In the genomic region with DNA sequence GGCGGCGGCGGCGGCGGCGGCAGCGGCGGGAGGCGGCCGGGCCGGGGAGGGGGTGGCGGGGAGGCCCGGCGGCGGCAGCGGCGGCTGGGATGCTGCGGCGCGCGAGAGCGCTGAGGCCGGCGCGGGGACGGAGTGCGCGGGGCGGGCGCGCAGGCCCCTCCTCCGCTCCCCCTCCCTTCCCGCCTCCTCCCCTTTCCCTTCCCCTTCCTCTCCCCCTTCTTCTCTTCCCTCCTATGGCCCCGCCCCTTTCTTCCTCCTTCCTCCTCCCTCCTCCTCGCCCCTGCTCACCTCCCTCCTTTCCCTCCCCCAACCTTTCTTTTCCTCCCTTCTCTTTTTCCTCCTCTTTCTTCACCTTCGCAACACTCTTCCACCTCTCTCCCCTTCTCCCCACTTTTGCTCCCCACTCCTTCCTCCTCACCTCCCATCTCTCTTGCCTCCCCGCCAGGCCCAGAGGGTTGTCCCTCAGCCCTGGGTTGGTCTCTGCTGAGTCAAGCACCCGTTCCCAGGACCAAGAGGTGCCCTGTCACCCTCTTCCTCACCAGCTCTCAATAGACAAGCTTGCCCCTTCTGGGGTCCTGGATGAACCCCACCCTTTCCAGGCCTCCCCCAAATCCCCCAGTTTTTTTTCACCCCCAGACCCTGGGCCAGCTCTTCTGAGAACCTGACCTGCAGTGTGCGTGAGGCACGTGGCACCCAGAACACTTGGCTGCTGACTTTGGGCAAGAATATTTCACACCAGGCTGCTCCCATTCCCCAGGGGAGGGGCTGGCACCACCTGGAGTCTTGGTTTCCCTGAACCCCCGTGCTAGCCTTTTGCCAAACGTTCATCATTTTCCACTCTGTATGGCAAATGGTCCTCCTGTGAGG, we compare ENCODE assay signal across 8 cellular contexts. TPM values are rescaled to one million over a fixed set of nuclear protein-coding genes. Genes with fewer than 3 reads are reported as not detected.
A peak's percentile ranks its signal among the peaks of the same experiment; 100 is the strongest.
DNase-seq lines count a peak whose midpoint lies in the region; ATAC-seq and TF ChIP-seq lines count a peak whose summit lies in the region.

A gene with protein sequence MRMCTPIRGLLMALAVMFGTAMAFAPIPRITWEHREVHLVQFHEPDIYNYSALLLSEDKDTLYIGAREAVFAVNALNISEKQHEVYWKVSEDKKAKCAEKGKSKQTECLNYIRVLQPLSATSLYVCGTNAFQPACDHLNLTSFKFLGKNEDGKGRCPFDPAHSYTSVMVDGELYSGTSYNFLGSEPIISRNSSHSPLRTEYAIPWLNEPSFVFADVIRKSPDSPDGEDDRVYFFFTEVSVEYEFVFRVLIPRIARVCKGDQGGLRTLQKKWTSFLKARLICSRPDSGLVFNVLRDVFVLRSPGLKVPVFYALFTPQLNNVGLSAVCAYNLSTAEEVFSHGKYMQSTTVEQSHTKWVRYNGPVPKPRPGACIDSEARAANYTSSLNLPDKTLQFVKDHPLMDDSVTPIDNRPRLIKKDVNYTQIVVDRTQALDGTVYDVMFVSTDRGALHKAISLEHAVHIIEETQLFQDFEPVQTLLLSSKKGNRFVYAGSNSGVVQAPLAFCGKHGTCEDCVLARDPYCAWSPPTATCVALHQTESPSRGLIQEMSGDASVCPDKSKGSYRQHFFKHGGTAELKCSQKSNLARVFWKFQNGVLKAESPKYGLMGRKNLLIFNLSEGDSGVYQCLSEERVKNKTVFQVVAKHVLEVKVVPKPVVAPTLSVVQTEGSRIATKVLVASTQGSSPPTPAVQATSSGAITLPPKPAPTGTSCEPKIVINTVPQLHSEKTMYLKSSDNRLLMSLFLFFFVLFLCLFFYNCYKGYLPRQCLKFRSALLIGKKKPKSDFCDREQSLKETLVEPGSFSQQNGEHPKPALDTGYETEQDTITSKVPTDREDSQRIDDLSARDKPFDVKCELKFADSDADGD (minus strand): TSS at position 136 of the 867 bp plus-strand sequence. CDS start 92,657 bp downstream, outside the sequence.

- peaks cover 3% of the 10 kb centered on the region for H3K79me2 ChIP-seq in mesendoderm (ENCODE audit: control insufficient read depth, insufficient read depth, low read length)

- H3K4ac ChIP-seq in mesendoderm (ENCODE audit: low read depth, low read length) = peak within 1 kb of the TSS; percentile 18

- H3K36me3 Mint-ChIP-seq in endodermal cell (ENCODE audit: low read depth) = no peaks in the 10 kb centered on the region

- peak; percentile 43 for ATAC-seq in HG02610 (IDR thresholded peaks at IDR 0.05; ENCODE audit: unreplicated experiment)

- peak within 1 kb of the TSS; percentile 42 for H3K18ac ChIP-seq in mesendoderm (ENCODE audit: low read length)

- H3K9me3 ChIP-seq in endodermal cell (ENCODE audit: control insufficient read depth, low read length) = no peaks in the 10 kb centered on the region

- peaks cover 4% of the 10 kb centered on the region for H3K4me1 ChIP-seq in endodermal cell (ENCODE audit: control insufficient read depth, insufficient read depth, low read length)
- H3K4me1 ChIP-seq in mesendoderm (ENCODE audit: control insufficient read depth, low read depth, low read length) = peaks cover 2% of the 10 kb centered on the region

- H2BK15ac ChIP-seq in mesendoderm (replicated peaks; ENCODE audit: low read depth) = no peak within 1 kb of the TSS

- TF ChIP-seq CTCF in endodermal cell (conservative IDR thresholded peaks at IDR 0.05) = no peak

- no peaks in the 10 kb centered on the region for H3K27me3 ChIP-seq in endodermal cell (ENCODE audit: control insufficient read depth, insufficient read depth, low read length, poor library complexity, severe bottlenecking)
- no peaks in the 10 kb centered on the region for H3K27me3 ChIP-seq in mesendoderm (ENCODE audit: insufficient read depth, low read length, poor library complexity)

- DNase-seq in GM03348 (ENCODE audit: low spot score) = peak; percentile 54
- DNase-seq in NCI-H2196 (lab: John Stamatoyannopoulos, UW; ENCODE audit: unreplicated experiment) = peak; percentile 59
- DNase-seq in activated CD4-positive, alpha-beta T cell treated with anti-CD3 and anti-CD28 coated beads for 48 hours = peak; percentile 79
- DNase-seq in endodermal cell = peak; percentile 89
- peak; percentile 85 for DNase-seq in mesendoderm
- peak; percentile 60 for DNase-seq in stimulated activated naive CD4-positive, alpha-beta T cell treated with Interleukin-2 at 50 U/mL for 16 hours (lab: John Stamatoyannopoulos, UW)
- DNase-seq in epidermal melanocyte (ENCODE audit: insufficient read length, low spot score) = no peak

- peak within 1 kb of the TSS; percentile 15 for H2AK5ac ChIP-seq in mesendoderm (ENCODE audit: low read length)

- H2BK120ac ChIP-seq in mesendoderm (ENCODE audit: low read depth, low read length) = no peak within 1 kb of the TSS

- H3K4me1 Mint-ChIP-seq in endodermal cell = peaks cover 9% of the 10 kb centered on the region

- no peak within 1 kb of the TSS for H4K5ac ChIP-seq in mesendoderm (ENCODE audit: low read length)

- H3K4me3 Mint-ChIP-seq in endodermal cell = peak within 1 kb of the TSS; percentile 57

- no peak within 1 kb of the TSS for H3K23ac ChIP-seq in mesendoderm (ENCODE audit: low read length)

- H3K9ac ChIP-seq in endodermal cell (ENCODE audit: extremely low read depth, low read length, poor library complexity, severe bottlenecking) = peak within 1 kb of the TSS; percentile 15
- peak within 1 kb of the TSS; percentile 58 for H3K9ac ChIP-seq in mesendoderm (ENCODE audit: low read length)

- H3K27me3 Mint-ChIP-seq in endodermal cell (ENCODE audit: insufficient read depth) = peaks cover 2% of the 10 kb centered on the region

- no peak within 1 kb of the TSS for H4K8ac ChIP-seq in mesendoderm (ENCODE audit: low read depth, low read length)

- H3K36me3 ChIP-seq in endodermal cell (ENCODE audit: control insufficient read depth, insufficient read depth, low read length) = no peaks in the 10 kb centered on the region
- no peaks in the 10 kb centered on the region for H3K36me3 ChIP-seq in mesendoderm (ENCODE audit: control insufficient read depth, insufficient read depth, low read length)

- 13 to 22% methylated on average over 21 to 42 of the region's 42 CpGs for WGBS in endodermal cell (ENCODE audit: insufficient coverage in 1 of 2, insufficient read length in 1 of 2), 2 experiments
- 100% methylated on average over 1 of the region's 42 CpGs for WGBS in mesendoderm (ENCODE audit: extremely low coverage, insufficient coverage, low lambda C conversion rate)

- H3K56ac ChIP-seq in mesendoderm (ENCODE audit: low read length) = peak within 1 kb of the TSS; percentile 80

- no peaks in the 10 kb centered on the region for H3K9me3 Mint-ChIP-seq in endodermal cell

- H3K27ac Mint-ChIP-seq in endodermal cell = no peak within 1 kb of the TSS

- H3K79me1 ChIP-seq in mesendoderm (ENCODE audit: low read length) = no peaks in the 10 kb centered on the region

- H3K4me2 ChIP-seq in mesendoderm (ENCODE audit: low read length) = peak within 1 kb of the TSS; percentile 44

- H2BK5ac ChIP-seq in mesendoderm (ENCODE audit: low read length) = peak within 1 kb of the TSS; percentile 49

- H3K4me3 ChIP-seq in endodermal cell (ENCODE audit: low read length) (peak within 1 kb of the TSS; percentile 82), mesendoderm (ENCODE audit: low read length) (peak within 1 kb of the TSS; percentile 29)

- H3K27ac ChIP-seq in endodermal cell (ENCODE audit: low read depth, low read length) (no peak within 1 kb of the TSS), mesendoderm (ENCODE audit: low read depth, low read length) (no peak within 1 kb of the TSS)

RNA-seq across cellular contexts. Expression of the gene that starts here (rescaled TPM):
- total RNA-seq in endodermal cell = 10 to 100 TPM; 42.8 to 51.0 TPM
- polyA plus RNA-seq in endodermal cell (2013, experiment 1 of 2) = 19.7 TPM
- 18.5 TPM for polyA plus RNA-seq in endodermal cell (2013, experiment 2 of 2)
- 8.6 TPM for polyA plus RNA-seq in mesendoderm (2013, experiment 1 of 2)
- 8.9 TPM for polyA plus RNA-seq in mesendoderm (2013, experiment 2 of 2)
